11 cellular contexts compared by ENCODE assay signal in genomic region chr22:19799322-19800190, GRCh38. TPM values are rescaled to one million over a fixed set of nuclear protein-coding genes. Genes with fewer than 3 reads are reported as not detected.
DNase-seq lines count a peak whose midpoint lies in the region; ATAC-seq and TF ChIP-seq lines count a peak whose summit lies in the region.
"Had no signal": no experiment of that assay in that cellular context is flagged by ENCODE, and none has a peak within 500 bp of the region (broad histone marks: within the 10 kb centered on the region; RNA-seq: fewer than 3 reads in every experiment).

No MANE protein-coding gene starts in this region.

- intact Hi-C loops in activated T-helper 1 cell treated with anti-CD3 and anti-CD28 coated beads, Interleukin-12 subunit alpha, Interleukin-12 subunit beta, Interleukin-2, Interleukin-4 antibody, amounts not matched to agents 30 ng/mL and 10 ng/mL and 1 ng/mL, durations not matched to agents 14 hours and 24 hours and 36 hours (cut with micrococcal nuclease), result no loop called here
- intact Hi-C loops in heart left ventricle (cut with DNase I), result no loop called here

- H3K36me3 ChIP-seq in heart left ventricle (no peaks in the 10 kb centered on the region), suprapubic skin (no peaks in the 10 kb centered on the region)

- TF ChIP-seq EP300 in suprapubic skin (IDR thresholded peaks at IDR 0.05), result no peak

- ATAC-seq in heart left ventricle, result peak; percentile 14 to 69 (median 40)
- ATAC-seq: esophagus mucosa had no signal

- WGBS in heart left ventricle, 4 donors, result 83 to 91% (median 88%) methylated on average over 20 to 35 of the region's 35 CpGs
- 68% methylated on average over 10 of the region's 35 CpGs for WGBS in suprapubic skin

- H3K4me3 ChIP-seq in heart left ventricle (no peak overlapping the region), suprapubic skin (no peak overlapping the region)

- H3K4me1 ChIP-seq in heart left ventricle, result peaks cover 0 to 5% (median 0%) of the 10 kb centered on the region in 12 donors
- peaks cover 53% of the 10 kb centered on the region for H3K4me1 ChIP-seq in suprapubic skin

- no peak for TF ChIP-seq POLR2A in heart left ventricle (IDR thresholded peaks at IDR 0.05)
- no peak for TF ChIP-seq POLR2A in suprapubic skin (IDR thresholded peaks at IDR 0.05)

- H3K4me3 Mint-ChIP-seq in activated T-helper 1 cell treated with anti-CD3 and anti-CD28 coated beads, Interleukin-12 subunit alpha, Interleukin-12 subunit beta, Interleukin-2, Interleukin-4 antibody, amounts not matched to agents 30 ng/mL and 10 ng/mL and 1 ng/mL, durations not matched to agents 14 hours and 24 hours and 36 hours, result no peak overlapping the region
- H3K4me3 Mint-ChIP-seq: activated naive CD4-positive, alpha-beta T cell treated with anti-CD3 and anti-CD28 coated beads, Interleukin-2, amount 50 U/mL, for 24 hours had no signal

- peak; percentile 92 for DNase-seq in H4 (ENCODE audit: low spot score)
- DNase-seq in activated T-helper 1 cell treated with anti-CD3 and anti-CD28 coated beads, Interleukin-12 subunit alpha, Interleukin-12 subunit beta, Interleukin-2, Interleukin-4 antibody, amounts not matched to agents 30 ng/mL and 10 ng/mL and 1 ng/mL, durations not matched to agents 14 hours and 24 hours and 36 hours (ENCODE audit: low spot score), result no peak
- peak in 2 of 5 donors; percentile 37 to 59 for DNase-seq in heart left ventricle
- peak; percentile 87 to 90 for DNase-seq in suprapubic skin (ENCODE audit: low spot score in 2 of 2)
- DNase-seq in stimulated activated CD4-positive, alpha-beta T cell treated with anti-CD3 and anti-CD28 coated beads, Interleukin-4, amount 100 ng/mL, for 4 hours, result no peak
- no peak for DNase-seq in activated effector memory CD4-positive, alpha-beta T cell treated with anti-CD3 and anti-CD28 coated beads, Interleukin-2, amount 50 U/mL, for 16 hours
- DNase-seq in activated CD4-positive, alpha-beta T cell treated with anti-CD3 and anti-CD28 coated beads for 4 hours, result no peak
- DNase-seq: NCI-H2081; stimulated activated naive CD8-positive, alpha-beta T cell treated with anti-CD3 and anti-CD28 coated beads, Interleukin-15, Interleukin-2, amounts not matched to agents 100 U/mL and 50 U/mL, for 24 hours had no signal

- H3K9me3 ChIP-seq in heart left ventricle (no peaks in the 10 kb centered on the region), suprapubic skin (no peaks in the 10 kb centered on the region)

- H3K27me3 Mint-ChIP-seq in activated T-helper 1 cell treated with anti-CD3 and anti-CD28 coated beads, Interleukin-12 subunit alpha, Interleukin-12 subunit beta, Interleukin-2, Interleukin-4 antibody, amounts not matched to agents 30 ng/mL and 10 ng/mL and 1 ng/mL, durations not matched to agents 14 hours and 24 hours and 36 hours (ENCODE audit: insufficient read depth), result no peaks in the 10 kb centered on the region
- H3K27me3 Mint-ChIP-seq: activated naive CD4-positive, alpha-beta T cell treated with anti-CD3 and anti-CD28 coated beads, Interleukin-2, amount 50 U/mL, for 24 hours had no signal

- no peaks in the 10 kb centered on the region for H3K4me1 Mint-ChIP-seq in activated T-helper 1 cell treated with anti-CD3 and anti-CD28 coated beads, Interleukin-12 subunit alpha, Interleukin-12 subunit beta, Interleukin-2, Interleukin-4 antibody, amounts not matched to agents 30 ng/mL and 10 ng/mL and 1 ng/mL, durations not matched to agents 14 hours and 24 hours and 36 hours (ENCODE audit: low read depth)

- no peaks in the 10 kb centered on the region for H3K36me3 Mint-ChIP-seq in activated T-helper 1 cell treated with anti-CD3 and anti-CD28 coated beads, Interleukin-12 subunit alpha, Interleukin-12 subunit beta, Interleukin-2, Interleukin-4 antibody, amounts not matched to agents 30 ng/mL and 10 ng/mL and 1 ng/mL, durations not matched to agents 14 hours and 24 hours and 36 hours (ENCODE audit: low read depth)

- H3K27me3 ChIP-seq in heart left ventricle (no peaks in the 10 kb centered on the region), suprapubic skin (no peaks in the 10 kb centered on the region)

- H3K27ac ChIP-seq in heart left ventricle (no peak overlapping the region), suprapubic skin (peak overlapping the region; percentile 51)

- no peak for TF ChIP-seq CTCF in heart left ventricle (IDR thresholded peaks at IDR 0.05)
- TF ChIP-seq CTCF in suprapubic skin (IDR thresholded peaks at IDR 0.05), result no peak

- H3K27ac Mint-ChIP-seq in activated T-helper 1 cell treated with anti-CD3 and anti-CD28 coated beads, Interleukin-12 subunit alpha, Interleukin-12 subunit beta, Interleukin-2, Interleukin-4 antibody, amounts not matched to agents 30 ng/mL and 10 ng/mL and 1 ng/mL, durations not matched to agents 14 hours and 24 hours and 36 hours, result peak overlapping the region; percentile 4
- H3K27ac Mint-ChIP-seq: activated naive CD4-positive, alpha-beta T cell treated with anti-CD3 and anti-CD28 coated beads, Interleukin-2, amount 50 U/mL, for 24 hours had no signal

- H3K9me3 Mint-ChIP-seq in activated T-helper 1 cell treated with anti-CD3 and anti-CD28 coated beads, Interleukin-12 subunit alpha, Interleukin-12 subunit beta, Interleukin-2, Interleukin-4 antibody, amounts not matched to agents 30 ng/mL and 10 ng/mL and 1 ng/mL, durations not matched to agents 14 hours and 24 hours and 36 hours, result no peaks in the 10 kb centered on the region
- H3K9me3 Mint-ChIP-seq: activated naive CD4-positive, alpha-beta T cell treated with anti-CD3 and anti-CD28 coated beads, Interleukin-2, amount 50 U/mL, for 24 hours had no signal

RNA-seq across cellular contexts. Expression of gene TBX1, which starts 39.0 kb away (rescaled TPM):
- total RNA-seq in H4 (2014; rRNA removed; shearing (Covaris generic)), result not detected in 2 replicates
- 0.29 and 0.56 TPM in 2 replicates for total RNA-seq in activated T-helper 1 cell treated with anti-CD3 and anti-CD28 coated beads, Interleukin-12 subunit alpha, Interleukin-12 subunit beta, Interleukin-2, Interleukin-4 antibody, amounts not matched to agents 30 ng/mL and 10 ng/mL and 1 ng/mL, durations not matched to agents 14 hours and 24 hours and 36 hours
- total RNA-seq in heart left ventricle (1 to 10 TPM in 4 of 9 donors, under 1 TPM in 4, not detected in 1; 0.28 to 3.1 (median 1.2) TPM), suprapubic skin (1 to 10 TPM; 1.6 to 7.0 (median 4.8) TPM)
- under 1 TPM; 0.11 to 0.95 TPM for polyA plus RNA-seq in heart left ventricle

RNA-seq across cellular contexts. Expression of gene GNB1L, which starts 55.1 kb away (rescaled TPM):
- total RNA-seq in H4 (2014; rRNA removed; shearing (Covaris generic)), result 5.7 and 12.4 TPM in 2 replicates
- total RNA-seq in activated T-helper 1 cell treated with anti-CD3 and anti-CD28 coated beads, Interleukin-12 subunit alpha, Interleukin-12 subunit beta, Interleukin-2, Interleukin-4 antibody, amounts not matched to agents 30 ng/mL and 10 ng/mL and 1 ng/mL, durations not matched to agents 14 hours and 24 hours and 36 hours, result 20.6 and 21.5 TPM in 2 replicates
- total RNA-seq in heart left ventricle (1 to 10 TPM; 1.9 to 3.7 (median 2.4) TPM), suprapubic skin (10 to 100 TPM in 3 of 4 donors, 1 to 10 TPM in 1; 6.3 to 14.6 (median 10.9) TPM)
- polyA plus RNA-seq in heart left ventricle, result 1 to 10 TPM; 1.6 to 9.2 TPM

RNA-seq across cellular contexts. Expression of gene RTL10, which starts 55.1 kb away (rescaled TPM):
- 2.3 and 2.6 TPM in 2 replicates for total RNA-seq in H4 (2014; rRNA removed; shearing (Covaris generic))
- 22.2 and 24.1 TPM in 2 replicates for total RNA-seq in activated T-helper 1 cell treated with anti-CD3 and anti-CD28 coated beads, Interleukin-12 subunit alpha, Interleukin-12 subunit beta, Interleukin-2, Interleukin-4 antibody, amounts not matched to agents 30 ng/mL and 10 ng/mL and 1 ng/mL, durations not matched to agents 14 hours and 24 hours and 36 hours
- total RNA-seq in heart left ventricle (10 to 100 TPM in 3 of 9 donors, 1 to 10 TPM in 6; 5.1 to 11.6 (median 7.7) TPM), suprapubic skin (10 to 100 TPM; 21.8 to 46.2 (median 32.4) TPM)
- 1 to 10 TPM; 4.6 to 4.9 TPM for polyA plus RNA-seq in heart left ventricle

Comparison
In these comparisons a context has a peak if more than half of its experiments do, and no peak if none do; other contexts are left out.
1. DNase-seq: peak in H4 (single experiment) and suprapubic skin (2 of 2); none in activated T-helper 1 cell treated with anti-CD3 and anti-CD28 coated beads, Interleukin-12 subunit alpha, Interleukin-12 subunit beta, Interleukin-2, Interleukin-4 antibody, amounts not matched to agents 30 ng/mL and 10 ng/mL and 1 ng/mL, durations not matched to agents 14 hours and 24 hours and 36 hours (single experiment), stimulated activated CD4-positive, alpha-beta T cell treated with anti-CD3 and anti-CD28 coated beads, Interleukin-4, amount 100 ng/mL, for 4 hours (0 of 2), activated effector memory CD4-positive, alpha-beta T cell treated with anti-CD3 and anti-CD28 coated beads, Interleukin-2, amount 50 U/mL, for 16 hours (single experiment) and activated CD4-positive, alpha-beta T cell treated with anti-CD3 and anti-CD28 coated beads for 4 hours (0 of 2).